ENCODE assay signal across 1 cellular context in the genomic region with DNA sequence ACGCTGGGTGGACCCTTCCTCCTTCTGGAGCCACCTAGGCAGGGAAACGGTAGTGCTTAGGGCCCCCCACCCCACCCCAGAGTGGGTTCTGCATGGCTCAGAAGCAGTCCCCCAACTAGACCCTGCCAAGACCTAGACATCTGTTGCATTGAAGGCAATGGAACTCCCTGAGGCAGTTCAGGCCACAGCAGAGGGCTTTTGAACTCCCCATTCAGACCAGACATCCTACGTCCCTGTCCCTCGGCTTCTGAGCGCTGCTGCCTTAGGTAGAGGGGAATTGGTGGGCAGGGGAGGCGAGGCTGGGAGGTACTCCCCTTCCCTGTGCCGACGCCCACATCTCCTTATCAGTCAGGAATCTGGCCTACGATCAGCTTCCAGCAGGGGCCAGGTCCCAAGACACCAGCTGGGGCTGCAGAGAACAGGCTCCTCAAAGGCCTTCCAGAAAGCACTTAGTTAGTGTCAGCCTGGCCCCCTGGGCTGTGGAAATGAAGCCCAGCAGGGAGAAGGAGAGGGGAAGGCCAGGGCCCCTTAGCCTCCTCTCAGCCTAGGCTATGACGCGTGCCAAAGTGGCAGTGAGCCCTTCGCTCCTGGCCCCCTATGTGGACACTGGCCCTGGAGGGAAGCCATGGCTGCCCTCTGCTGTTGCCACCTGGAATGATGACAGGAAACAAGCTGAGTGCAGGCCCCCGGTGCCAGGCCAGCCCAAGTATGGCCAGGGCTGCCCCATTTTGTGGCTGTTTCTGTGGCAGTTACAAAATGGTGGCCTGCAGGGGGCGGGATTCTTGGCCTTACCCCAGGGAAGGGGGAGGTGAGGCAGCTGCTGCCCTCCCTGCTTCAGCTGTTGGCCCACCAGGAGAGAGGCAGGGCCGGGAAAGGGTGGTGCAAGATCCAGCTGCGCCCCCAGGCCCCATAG.
TF ChIP-seq lines count a peak whose summit lies in the region.

No MANE protein-coding gene starts in this region.

TF ChIP-seq in HepG2, 621 proteins besides CTCF, POLR2A, EP300 and RAD21 (continued from another document and continues in another):
- TF ChIP-seq YY1 (IDR thresholded peaks at IDR 0.05; ENCODE audit: insufficient read depth, insufficient replicate concordance, low read depth, low read length) = peak; percentile 65
- TF ChIP-seq KDM4B (CRISPR knock-in tag; IDR thresholded peaks at IDR 0.05) = no peak
- TF ChIP-seq KAT8 (CRISPR knock-in tag; IDR thresholded peaks at IDR 0.05) = 0 out of 2 replicates have a peak, but pooled peaks have one; percentile 53
- 0 out of 2 replicates have a peak, but pooled peaks have one; percentile 27 for TF ChIP-seq ZFY (CRISPR knock-in tag; IDR thresholded peaks at IDR 0.05)
- no peak for TF ChIP-seq MTERF4 (CRISPR knock-in tag; IDR thresholded peaks at IDR 0.05)
- TF ChIP-seq ZNF687 (CRISPR knock-in tag; IDR thresholded peaks at IDR 0.05) = peak; percentile 41
- TF ChIP-seq ZFX (CRISPR knock-in tag; IDR thresholded peaks at IDR 0.05; ENCODE audit: low read depth) = no peak
- TF ChIP-seq GTF3A (CRISPR knock-in tag; conservative IDR thresholded peaks at IDR 0.05) = 0 out of 2 replicates have a peak, but pooled peaks have one; percentile 56
- TF ChIP-seq, protein P1, sequence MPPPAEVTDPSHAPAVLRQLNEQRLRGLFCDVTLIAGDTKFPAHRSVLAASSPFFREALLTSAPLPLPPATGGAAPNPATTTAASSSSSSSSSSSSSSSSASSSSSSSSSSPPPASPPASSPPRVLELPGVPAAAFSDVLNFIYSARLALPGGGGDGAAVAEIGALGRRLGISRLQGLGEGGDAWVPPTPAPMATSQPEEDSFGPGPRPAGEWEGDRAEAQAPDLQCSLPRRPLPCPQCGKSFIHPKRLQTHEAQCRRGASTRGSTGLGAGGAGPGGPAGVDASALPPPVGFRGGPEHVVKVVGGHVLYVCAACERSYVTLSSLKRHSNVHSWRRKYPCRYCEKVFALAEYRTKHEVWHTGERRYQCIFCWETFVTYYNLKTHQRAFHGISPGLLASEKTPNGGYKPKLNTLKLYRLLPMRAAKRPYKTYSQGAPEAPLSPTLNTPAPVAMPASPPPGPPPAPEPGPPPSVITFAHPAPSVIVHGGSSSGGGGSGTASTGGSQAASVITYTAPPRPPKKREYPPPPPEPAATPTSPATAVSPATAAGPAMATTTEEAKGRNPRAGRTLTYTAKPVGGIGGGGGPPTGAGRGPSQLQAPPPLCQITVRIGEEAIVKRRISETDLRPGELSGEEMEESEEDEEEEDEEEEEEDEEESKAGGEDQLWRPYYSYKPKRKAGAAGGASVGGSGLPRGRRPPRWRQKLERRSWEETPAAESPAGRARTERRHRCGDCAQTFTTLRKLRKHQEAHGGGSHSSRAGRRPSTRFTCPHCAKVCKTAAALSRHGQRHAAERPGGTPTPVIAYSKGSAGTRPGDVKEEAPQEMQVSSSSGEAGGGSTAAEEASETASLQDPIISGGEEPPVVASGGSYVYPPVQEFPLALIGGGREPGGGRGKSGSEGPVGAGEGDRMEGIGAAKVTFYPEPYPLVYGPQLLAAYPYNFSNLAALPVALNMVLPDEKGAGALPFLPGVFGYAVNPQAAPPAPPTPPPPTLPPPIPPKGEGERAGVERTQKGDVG (CRISPR knock-in tag; IDR thresholded peaks at IDR 0.05; ENCODE audit: borderline replicate concordance) = peak; percentile 62; the same call in 1 of the 2 replicates
- peak; percentile 21; the same call in 1 of the 2 replicates for TF ChIP-seq PHF8 (CRISPR knock-in tag; IDR thresholded peaks at IDR 0.05)
- TF ChIP-seq BORCS8-MEF2B (CRISPR knock-in tag; IDR thresholded peaks at IDR 0.05) = peak; percentile 41; the same call in 1 of the 2 replicates
- TF ChIP-seq BRD4 (CRISPR knock-in tag; IDR thresholded peaks at IDR 0.05) = 0 out of 2 replicates have a peak, but pooled peaks have one; percentile 39
- peak; percentile 22; the same call in 1 of the 2 replicates for TF ChIP-seq ADNP (CRISPR knock-in tag; IDR thresholded peaks at IDR 0.05)
- TF ChIP-seq NRL (CRISPR knock-in tag; IDR thresholded peaks at IDR 0.05; ENCODE audit: borderline replicate concordance) = peak; percentile 51; the same call in 1 of the 2 replicates
- TF ChIP-seq AHR (CRISPR knock-in tag; IDR thresholded peaks at IDR 0.05) = 0 out of 2 replicates have a peak, but pooled peaks have one; percentile 12
- TF ChIP-seq THAP9 (CRISPR knock-in tag; IDR thresholded peaks at IDR 0.05; ENCODE audit: borderline replicate concordance) = peak; percentile 45; the same call in 1 of the 2 replicates
- TF ChIP-seq, protein P2, sequence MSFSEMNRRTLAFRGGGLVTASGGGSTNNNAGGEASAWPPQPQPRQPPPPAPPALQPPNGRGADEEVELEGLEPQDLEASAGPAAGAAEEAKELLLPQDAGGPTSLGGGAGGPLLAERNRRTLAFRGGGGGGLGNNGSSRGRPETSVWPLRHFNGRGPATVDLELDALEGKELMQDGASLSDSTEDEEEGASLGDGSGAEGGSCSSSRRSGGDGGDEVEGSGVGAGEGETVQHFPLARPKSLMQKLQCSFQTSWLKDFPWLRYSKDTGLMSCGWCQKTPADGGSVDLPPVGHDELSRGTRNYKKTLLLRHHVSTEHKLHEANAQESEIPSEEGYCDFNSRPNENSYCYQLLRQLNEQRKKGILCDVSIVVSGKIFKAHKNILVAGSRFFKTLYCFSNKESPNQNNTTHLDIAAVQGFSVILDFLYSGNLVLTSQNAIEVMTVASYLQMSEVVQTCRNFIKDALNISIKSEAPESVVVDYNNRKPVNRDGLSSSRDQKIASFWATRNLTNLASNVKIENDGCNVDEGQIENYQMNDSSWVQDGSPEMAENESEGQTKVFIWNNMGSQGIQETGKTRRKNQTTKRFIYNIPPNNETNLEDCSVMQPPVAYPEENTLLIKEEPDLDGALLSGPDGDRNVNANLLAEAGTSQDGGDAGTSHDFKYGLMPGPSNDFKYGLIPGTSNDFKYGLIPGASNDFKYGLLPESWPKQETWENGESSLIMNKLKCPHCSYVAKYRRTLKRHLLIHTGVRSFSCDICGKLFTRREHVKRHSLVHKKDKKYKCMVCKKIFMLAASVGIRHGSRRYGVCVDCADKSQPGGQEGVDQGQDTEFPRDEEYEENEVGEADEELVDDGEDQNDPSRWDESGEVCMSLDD (CRISPR knock-in tag; IDR thresholded peaks at IDR 0.05; ENCODE audit: borderline replicate concordance) = no peak
- 0 out of 2 replicates have a peak, but pooled peaks have one; percentile 43 for TF ChIP-seq HINFP (CRISPR knock-in tag; IDR thresholded peaks at IDR 0.05; ENCODE audit: low read depth)
- peak; percentile 39; the same call in 1 of the 2 replicates for TF ChIP-seq ZNF318 (CRISPR knock-in tag; IDR thresholded peaks at IDR 0.05)
